Comparison of ENCODE assay signal across 16 cellular contexts in genomic region chr11:60858731-60859464, GRCh38. TPM values are rescaled to one million over a fixed set of nuclear protein-coding genes. Genes with fewer than 3 reads are reported as not detected.
DNase-seq lines count a peak whose midpoint lies in the region; ATAC-seq and TF ChIP-seq lines count a peak whose summit lies in the region.
"Had no signal": no experiment of that assay in that cellular context is flagged by ENCODE, and none has a peak within 500 bp of the region (broad histone marks: within the 10 kb centered on the region; RNA-seq: fewer than 3 reads in every experiment).

No MANE protein-coding gene starts in this region.

- H3K4me3 ChIP-seq in DND-41 (ENCODE audit: low read depth in 1 of 2, low read length in 2 of 2) (no peak overlapping the region), OCI-LY7 (ENCODE audit: low read depth, low read length, poor library complexity, severe bottlenecking) (no peak overlapping the region)
- H3K4me3 ChIP-seq: dorsolateral prefrontal cortex, left lung had no signal

- H3K4me2 ChIP-seq in DND-41 (ENCODE audit: insufficient read depth, low read length) (no peak overlapping the region), OCI-LY7 (ENCODE audit: low read length) (peak overlapping the region; percentile 4; the same call in 1 of the 2 replicates)

- H3K4me1 ChIP-seq in DND-41 (ENCODE audit: insufficient read depth, low read length), result peaks cover 12% of the 10 kb centered on the region
- H3K4me1 ChIP-seq in OCI-LY7 (ENCODE audit: insufficient read depth, low read length, poor library complexity, severe bottlenecking), result peaks cover 10% of the 10 kb centered on the region
- H3K4me1 ChIP-seq: left lung had no signal

- H2AFZ ChIP-seq in DND-41 (ENCODE audit: low read depth, low read length) (no peak overlapping the region; the same call in 1 of the 2 replicates), OCI-LY7 (ENCODE audit: low read length) (no peak overlapping the region)

- H3K4me1 Mint-ChIP-seq in CD14-positive monocyte, result peaks cover 31% of the 10 kb centered on the region
- H3K4me1 Mint-ChIP-seq in endothelial cell (ENCODE audit: unreplicated experiment), result peaks cover 14% of the 10 kb centered on the region
- H3K4me1 Mint-ChIP-seq: WTC11 had no signal

- H3K9ac ChIP-seq in DND-41 (ENCODE audit: low read depth, low read length), result no peak overlapping the region

- TF ChIP-seq CTCF in CD14-positive monocyte (IDR thresholded peaks at IDR 0.05), result no peak
- no peak for TF ChIP-seq CTCF in DND-41 (IDR thresholded peaks at IDR 0.05; ENCODE audit: borderline replicate concordance, extremely low read depth, low read length, poor library complexity, severe bottlenecking)
- no peak for TF ChIP-seq CTCF in OCI-LY7 (conservative IDR thresholded peaks at IDR 0.05; ENCODE audit: low read length)
- no peak for TF ChIP-seq CTCF in endothelial cell (IDR thresholded peaks at IDR 0.05; ENCODE audit: unreplicated experiment)

- peaks cover 11 to 21% (median 11%) of the 10 kb centered on the region in 3 donors for H3K27me3 Mint-ChIP-seq in CD14-positive monocyte (ENCODE audit: low read depth in 3 of 3)
- peaks cover 3% of the 10 kb centered on the region for H3K27me3 Mint-ChIP-seq in endothelial cell (ENCODE audit: unreplicated experiment)

- no peaks in the 10 kb centered on the region for H3K36me3 ChIP-seq in DND-41 (ENCODE audit: insufficient read depth, low read length)
- H3K36me3 ChIP-seq in OCI-LY7 (ENCODE audit: insufficient read depth, low read length), result 0 out of 2 replicates have a peak, but pooled peaks cover 2% of the 10 kb centered on the region
- H3K36me3 ChIP-seq: left lung had no signal

- no TSS peak for BruUV-seq in OCI-LY7 (replicated peaks; lab: Mats Ljungman, UMichigan)

- H3K9me3 Mint-ChIP-seq in CD14-positive monocyte, result peaks cover 0 to 6% (median 0%) of the 10 kb centered on the region in 7 donors
- H3K9me3 Mint-ChIP-seq in endothelial cell (ENCODE audit: unreplicated experiment), result no peaks in the 10 kb centered on the region
- H3K9me3 Mint-ChIP-seq: WTC11 had no signal

- peak; percentile 81 for ATAC-seq in DND-41 (ENCODE audit: insufficient read depth, low read depth)
- no peak for ATAC-seq in GM21447 (IDR thresholded peaks at IDR 0.05; ENCODE audit: unreplicated experiment)
- ATAC-seq: left lung, WTC11 had no signal

- H3K27ac Mint-ChIP-seq in CD14-positive monocyte, result peak overlapping the region in 6 of 7 donors; percentile 5 to 73 (median 60)
- no peak overlapping the region for H3K27ac Mint-ChIP-seq in endothelial cell (ENCODE audit: unreplicated experiment)
- H3K27ac Mint-ChIP-seq: WTC11 had no signal

- H4K20me1 ChIP-seq in DND-41 (ENCODE audit: insufficient read depth, low read length) (no peaks in the 10 kb centered on the region), OCI-LY7 (ENCODE audit: insufficient read depth, low read length) (no peaks in the 10 kb centered on the region)

- intact Hi-C loops in CD14-positive monocyte (cut with micrococcal nuclease), result no loop called here
- intact Hi-C loops in OCI-LY7 (cut with micrococcal nuclease; ENCODE audit: unreplicated experiment), result no loop called here

- H3K27ac ChIP-seq in DND-41 (ENCODE audit: low read length) (no peak overlapping the region), OCI-LY7 (ENCODE audit: low read depth, low read length, poor library complexity, severe bottlenecking) (no peak overlapping the region)
- H3K27ac ChIP-seq: left lung had no signal

- H3K9me2 ChIP-seq in OCI-LY7 (ENCODE audit: insufficient read depth, low read length), result no peaks in the 10 kb centered on the region

- no peaks in the 10 kb centered on the region for H3K27me3 ChIP-seq in DND-41 (ENCODE audit: insufficient read depth, low read length, poor library complexity)
- H3K27me3 ChIP-seq: dorsolateral prefrontal cortex had no signal

- H3K4me3 Mint-ChIP-seq in CD14-positive monocyte (peak overlapping the region in 1 of 2 donors; percentile 0), endothelial cell (ENCODE audit: unreplicated experiment) (peak overlapping the region; percentile 33)
- H3K4me3 Mint-ChIP-seq: WTC11 had no signal

- POLR2A ChIA-PET in OCI-LY7 (lab: Charles Lee), result no interaction called here

- H3K9me3 ChIP-seq in DND-41 (ENCODE audit: insufficient read depth, low read length, severe bottlenecking) (no peaks in the 10 kb centered on the region), OCI-LY7 (ENCODE audit: low read length) (no peaks in the 10 kb centered on the region)
- H3K9me3 ChIP-seq: left lung had no signal

- CTCF ChIA-PET in OCI-LY7 (lab: Charles Lee; ENCODE audit: unreplicated experiment), result no interaction called here

- H3K36me3 Mint-ChIP-seq in CD14-positive monocyte, result no peaks in the 10 kb centered on the region
- no peaks in the 10 kb centered on the region for H3K36me3 Mint-ChIP-seq in endothelial cell (ENCODE audit: low read depth, unreplicated experiment)
- H3K36me3 Mint-ChIP-seq: WTC11 had no signal

- DNase-seq in CD14-positive monocyte (ENCODE audit: low spot score) (no peak), DND-41 (peak; percentile 72), OCI-LY7 (ENCODE audit: low spot score) (peak; percentile 36), endothelial cell (ENCODE audit: low spot score) (no peak), hippocampal formation (lab: John Stamatoyannopoulos, UW) (no peak)
- no peak for DNase-seq in activated CD4-positive, CD25-positive, alpha-beta regulatory T cell (lab: John Stamatoyannopoulos, UW)
- DNase-seq in stimulated activated CD4-positive, alpha-beta T cell treated with anti-CD3 and anti-CD28 coated beads, Interleukin-4, amount 100 ng/mL, for 24 hours, result no peak
- DNase-seq: activated T-cell treated with anti-CD3 and anti-CD28 coated beads, Interleukin-2, amount 50 U/mL, for 48 hours; NCI-H1105 treated with DMSO at 0.1 percent for 48 hours; OCI-M1; trophoblast cell had no signal

- H3K79me2 ChIP-seq in DND-41 (ENCODE audit: insufficient read depth, low read length) (no peaks in the 10 kb centered on the region), OCI-LY7 (ENCODE audit: insufficient read depth, low read depth, low read length) (no peaks in the 10 kb centered on the region)

RNA-seq across cellular contexts. Expression of gene PTGDR2, which starts 3.1 kb away (rescaled TPM):
- under 1 TPM; 0.46 to 0.65 TPM for polyA plus RNA-seq in CD14-positive monocyte
- total RNA-seq in OCI-LY7 (2014; rRNA removed; shearing (Covaris generic)), result 0.19 TPM in 1 of 2 replicates, not detected in the other
- total RNA-seq in OCI-LY7 (2022), result not detected in 2 replicates
- not detected for total RNA-seq in endothelial cell (ENCODE audit: unreplicated experiment)

RNA-seq across cellular contexts. Expression of gene ZP1, which starts 8.4 kb away (rescaled TPM):
- under 1 TPM in 1 of 2 donors, not detected in 1; 0.40 TPM for polyA plus RNA-seq in CD14-positive monocyte
- not detected in 2 replicates for total RNA-seq in OCI-LY7 (2014; rRNA removed; shearing (Covaris generic))
- total RNA-seq in OCI-LY7 (2022), result not detected in 2 replicates
- not detected for total RNA-seq in endothelial cell (ENCODE audit: unreplicated experiment)
- total RNA-seq: fibroblast of lung, left lung, WTC11 had no signal

RNA-seq across cellular contexts. Expression of gene CCDC86, which starts 17.0 kb away (rescaled TPM):
- polyA plus RNA-seq in CD14-positive monocyte, result 10 to 100 TPM in 1 of 2 donors, 1 to 10 TPM in 1; 7.2 to 10.2 TPM
- total RNA-seq in OCI-LY7 (2014; rRNA removed; shearing (Covaris generic)), result 21.3 and 21.7 TPM in 2 replicates
- 17.7 and 24.7 TPM in 2 replicates for total RNA-seq in OCI-LY7 (2022)
- total RNA-seq in endothelial cell (ENCODE audit: unreplicated experiment), result 15.5 TPM

RNA-seq across cellular contexts. Expression of gene PRPF19, which starts 47.5 kb away (rescaled TPM):
- polyA plus RNA-seq in CD14-positive monocyte, result 10 to 100 TPM in 1 of 2 donors, 1 to 10 TPM in 1; 7.8 to 12.2 TPM
- total RNA-seq in OCI-LY7 (2014; rRNA removed; shearing (Covaris generic)), result 95.2 and 120 TPM in 2 replicates
- 135 and 153 TPM in 2 replicates for total RNA-seq in OCI-LY7 (2022)
- total RNA-seq in endothelial cell (ENCODE audit: unreplicated experiment), result 163 TPM

RNA-seq across cellular contexts. Expression of gene TMEM109, which starts 55.1 kb away (rescaled TPM):
- polyA plus RNA-seq in CD14-positive monocyte, result 100 to 1,000 TPM; 110 to 112 TPM
- 57.0 and 62.4 TPM in 2 replicates for total RNA-seq in OCI-LY7 (2014; rRNA removed; shearing (Covaris generic))
- total RNA-seq in OCI-LY7 (2022), result 67.8 and 68.6 TPM in 2 replicates
- total RNA-seq in endothelial cell (ENCODE audit: unreplicated experiment), result 95.1 TPM

Comparison
In these comparisons a context has a peak if more than half of its experiments do, and no peak if none do; other contexts are left out.
1. DNase-seq: peak in DND-41 (single experiment) and OCI-LY7 (single experiment); none in CD14-positive monocyte (single experiment), endothelial cell (single experiment), hippocampal formation (0 of 2), activated CD4-positive, CD25-positive, alpha-beta regulatory T cell (0 of 4) and stimulated activated CD4-positive, alpha-beta T cell treated with anti-CD3 and anti-CD28 coated beads, Interleukin-4, amount 100 ng/mL, for 24 hours (single experiment).